In the genomic region with DNA sequence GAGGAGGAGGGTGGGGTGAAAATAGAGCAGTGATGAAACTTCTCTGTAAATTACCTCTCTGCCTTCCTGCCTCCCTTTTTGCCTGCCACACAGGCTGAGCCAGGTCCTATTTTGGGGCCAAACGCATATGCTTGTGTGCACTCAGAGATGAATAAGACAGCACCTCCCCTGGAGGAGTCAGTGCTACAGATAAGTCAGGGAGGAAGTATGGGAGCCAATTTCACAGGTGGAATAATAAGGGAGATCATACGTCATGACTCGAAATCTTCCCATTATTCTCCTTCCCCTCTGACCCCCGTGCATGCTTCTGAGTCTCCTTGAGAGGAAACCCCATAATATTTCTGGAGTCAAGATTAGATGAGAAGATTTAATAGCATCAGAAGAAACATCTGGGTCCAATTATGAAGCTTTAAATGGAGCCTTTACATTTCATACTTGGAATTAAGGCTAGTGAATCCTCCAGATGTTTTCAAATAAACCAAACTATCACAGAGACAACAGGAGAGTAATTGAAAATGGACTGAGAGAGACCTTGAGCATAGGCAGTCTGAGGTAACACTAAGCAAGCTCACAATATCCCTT, we compare ENCODE assay signal across 16 cellular contexts. TPM values are rescaled to one million over a fixed set of nuclear protein-coding genes. Genes with fewer than 3 reads are reported as not detected.
DNase-seq lines count a peak whose midpoint lies in the region; ATAC-seq, FAIRE-seq and TF ChIP-seq lines count a peak whose summit lies in the region.
"Had no signal": no experiment of that assay in that cellular context is flagged by ENCODE, and none has a peak within 500 bp of the region (broad histone marks: within the 10 kb centered on the region; RNA-seq: fewer than 3 reads in every experiment).

No MANE protein-coding gene starts in this region.

- H3K9me1 ChIP-seq in K562 (ENCODE audit: control insufficient read depth, insufficient read depth, low read length), result no peaks in the 10 kb centered on the region

- peak; percentile 19 for DNase-seq in BJ (ENCODE audit: low read depth)
- DNase-seq in MM.1S, result no peak
- peak in 1 of 4 experiments; percentile 32 for DNase-seq in K562 (ENCODE audit: extremely low read depth in 1 of 4, low spot score in 3 of 4)
- DNase-seq in fibroblast of villous mesenchyme (ENCODE audit: low read depth), result peak; percentile 26
- DNase-seq in DMS153 (lab: John Stamatoyannopoulos, UW), result no peak
- no peak for DNase-seq in hippocampal formation (lab: John Stamatoyannopoulos, UW)
- DNase-seq in activated CD8-positive, alpha-beta T cell treated with anti-CD3 and anti-CD28 coated beads, Interleukin-2, amount 10 ng/mL, durations not matched to agents 7 days and 5 days, result no peak
- DNase-seq: DMS79 treated with DMSO at 0.1 percent for 48 hours, NCI-H1105, NCI-H1694, NCI-H510A treated with DMSO at 0.1 percent for 48 hours, NCI-H774 had no signal

- peaks cover 3% of the 10 kb centered on the region for H3K27me3 Mint-ChIP-seq in activated CD8-positive, alpha-beta T cell treated with anti-CD3 and anti-CD28 coated beads, Interleukin-2, amount 10 ng/mL, durations not matched to agents 7 days and 5 days (ENCODE audit: low read depth)

- H3K36me3 ChIP-seq in BJ (ENCODE audit: control insufficient read depth, insufficient read depth, low read length), result no peaks in the 10 kb centered on the region
- no peaks in the 10 kb centered on the region for H3K36me3 ChIP-seq in MM.1S (replicated peaks; ENCODE audit: insufficient read depth, low read length)
- H3K36me3 ChIP-seq in K562 (ENCODE audit: control insufficient read depth, insufficient read depth, low read length), result no peaks in the 10 kb centered on the region
- H3K36me3 ChIP-seq: HAP-1 had no signal

- in situ Hi-C loops in K562 (cut with MboI), result no loop called here

- H3K79me2 ChIP-seq in MM.1S (ENCODE audit: low read length), result no peaks in the 10 kb centered on the region
- no peaks in the 10 kb centered on the region for H3K79me2 ChIP-seq in K562 (ENCODE audit: control insufficient read depth, insufficient read depth, low read length)

- peak; percentile 73 for ATAC-seq in K562
- no peak for ATAC-seq in activated CD8-positive, alpha-beta T cell treated with anti-CD3 and anti-CD28 coated beads, Interleukin-2, amount 10 ng/mL, durations not matched to agents 7 days and 5 days

- H3K4me1 Mint-ChIP-seq in activated CD8-positive, alpha-beta T cell treated with anti-CD3 and anti-CD28 coated beads, Interleukin-2, amount 10 ng/mL, durations not matched to agents 7 days and 5 days (ENCODE audit: low read depth), result peaks cover 23% of the 10 kb centered on the region

- TF ChIP-seq EP300 in K562 (IDR thresholded peaks at IDR 0.05; ENCODE audit: low read length), result no peak

- H3K4me2 ChIP-seq in MM.1S (ENCODE audit: low read depth, low read length), result no peak overlapping the region
- H3K4me2 ChIP-seq in K562 (ENCODE audit: insufficient read depth, low read length), result no peak overlapping the region
- H3K4me2 ChIP-seq: A549 had no signal

- POLR2A ChIA-PET in BJ (lab: Charles Lee) (interaction anchor here (0.6 kb wide), 2 partner anchors 15 to 43 kb away, joined by 3 read pairs; a partner anchor contains a TSS), K562 (lab: Yijun Ruan, JAX) (interaction anchor here (2.0 to 2.9 kb wide), 2 partner anchors 14 to 15 kb away, joined by 8 to 26 read pairs; a partner anchor contains a TSS)
- POLR2A ChIA-PET in activated CD8-positive, alpha-beta T cell treated with anti-CD3 and anti-CD28 coated beads, Interleukin-2, amount 10 ng/mL, durations not matched to agents 7 days and 5 days (lab: Charles Lee), result no interaction called here

- no peaks in the 10 kb centered on the region for H3K9me2 ChIP-seq in MM.1S (replicated peaks; ENCODE audit: insufficient read depth, low read length)

- FAIRE-seq in K562 (lab: Jason Lieb, UNC), result peak; percentile 32
- FAIRE-seq: A549, G401.6 had no signal

- H3K9me3 ChIP-seq in MM.1S (replicated peaks; ENCODE audit: insufficient read depth, low read length) (no peaks in the 10 kb centered on the region), K562 (replicated peaks; ENCODE audit: control insufficient read depth, insufficient read depth, low read depth, low read length) (no peaks in the 10 kb centered on the region)
- H3K9me3 ChIP-seq: HAP-1 had no signal

- TF ChIP-seq CTCF in BJ (IDR thresholded peaks at IDR 0.05; ENCODE audit: insufficient read depth, low read depth, low read length), result no peak
- TF ChIP-seq CTCF in MM.1S (IDR thresholded peaks at IDR 0.05; ENCODE audit: low read length), result no peak
- no peak for TF ChIP-seq CTCF in K562 (IDR thresholded peaks at IDR 0.05 in 2 of 3, conservative IDR thresholded peaks at IDR 0.05 in 1 of 3; ENCODE audit: insufficient read depth in 2 of 3, low read depth in 1 of 3, low read length in 3 of 3)
- no peak for TF ChIP-seq CTCF in fibroblast of villous mesenchyme (IDR thresholded peaks at IDR 0.05; ENCODE audit: insufficient read depth, low read depth, low read length)

- TF ChIP-seq RAD21 in K562 (CRISPR knock-in tag; conservative IDR thresholded peaks at IDR 0.05 in 1 of 2, IDR thresholded peaks at IDR 0.05 in 1 of 2), result no peak

- no peak overlapping the region for H3K4me3 ChIP-seq in BJ (ENCODE audit: low read depth, low read length)
- H3K4me3 ChIP-seq in MM.1S (ENCODE audit: low read length), result no peak overlapping the region
- H3K4me3 ChIP-seq in K562, result no peak overlapping the region
- no peak overlapping the region for H3K4me3 ChIP-seq in fibroblast of villous mesenchyme (ENCODE audit: low read depth, low read length)
- H3K4me3 ChIP-seq: A549, HAP-1 had no signal

- H4K20me1 ChIP-seq in MM.1S (ENCODE audit: insufficient read depth, low read length) (no peaks in the 10 kb centered on the region), K562 (replicated peaks; ENCODE audit: control insufficient read depth, insufficient read depth, low read length) (no peaks in the 10 kb centered on the region)

- BruUV-seq in K562 (replicated peaks; lab: Mats Ljungman, UMichigan), result no TSS peak

- H3K4me1 ChIP-seq in MM.1S (ENCODE audit: low read length), result peaks cover 14% of the 10 kb centered on the region
- peaks cover 6 to 15% of the 10 kb centered on the region in 2 experiments; a peak in 3 of 5 replicates for H3K4me1 ChIP-seq in K562 (replicated peaks in 1 of 2; ENCODE audit: control insufficient read depth in 2 of 2, insufficient read depth in 2 of 2, low read length in 2 of 2)
- H3K4me1 ChIP-seq: A549, HAP-1 had no signal

- H3K9ac ChIP-seq in MM.1S (ENCODE audit: low read length) (no peak overlapping the region), K562 (ENCODE audit: insufficient read depth in 1 of 2, low read depth in 2 of 2, low read length in 2 of 2) (peak overlapping the region in 1 of 2 experiments; percentile 54; a peak in 1 of 4 replicates)

- H3K27me3 ChIP-seq in BJ (ENCODE audit: control insufficient read depth, insufficient read depth, low read length) (peaks cover 2% of the 10 kb centered on the region; the same call in 1 of the 2 replicates), MM.1S (replicated peaks; ENCODE audit: insufficient read depth, low read length) (no peaks in the 10 kb centered on the region), K562 (ENCODE audit: control insufficient read depth in 2 of 2, insufficient read depth in 2 of 2, low read length in 2 of 2) (no peaks in the 10 kb centered on the region)

- peaks cover 10% of the 10 kb centered on the region for H3K9me3 Mint-ChIP-seq in activated CD8-positive, alpha-beta T cell treated with anti-CD3 and anti-CD28 coated beads, Interleukin-2, amount 10 ng/mL, durations not matched to agents 7 days and 5 days (ENCODE audit: insufficient read depth)

- TF ChIP-seq POLR2A in K562 (conservative IDR thresholded peaks at IDR 0.05), result no peak

- no peak overlapping the region for H3K27ac ChIP-seq in MM.1S (ENCODE audit: low read length)
- H3K27ac ChIP-seq in K562 (ENCODE audit: extremely low read depth, low read depth, low read length), result 0 out of 3 replicates have a peak overlapping the region, but pooled peaks have one; percentile 34
- H3K27ac ChIP-seq: A549 had no signal

- H3K27ac Mint-ChIP-seq in activated CD8-positive, alpha-beta T cell treated with anti-CD3 and anti-CD28 coated beads, Interleukin-2, amount 10 ng/mL, durations not matched to agents 7 days and 5 days, result no peak overlapping the region
- H3K27ac Mint-ChIP-seq: CD14-positive monocyte had no signal

- H2AFZ ChIP-seq in MM.1S (ENCODE audit: low read length) (0 out of 2 replicates have a peak overlapping the region, but pooled peaks have one; percentile 55), K562 (ENCODE audit: low read depth, low read length) (peak overlapping the region; percentile 69)

- no peaks in the 10 kb centered on the region for H3F3A ChIP-seq in MM.1S (ENCODE audit: insufficient read depth, low read length)

- CTCF ChIA-PET in BJ (lab: Yijun Ruan, JAX), result interaction anchor here (0.6 to 2.0 kb wide), 3 partner anchors 9 to 65 kb away, joined by 3 to 5 read pairs (median 4); no protein-coding TSS in a partner anchor
- CTCF ChIA-PET in K562 (lab: Yijun Ruan, JAX; ENCODE audit: low intra/inter-chr PET ratio), result no interaction called here
- CTCF ChIA-PET in activated CD8-positive, alpha-beta T cell treated with anti-CD3 and anti-CD28 coated beads, Interleukin-2, amount 10 ng/mL, durations not matched to agents 7 days and 5 days (lab: Charles Lee), result no interaction called here

- intact Hi-C loops in K562 (cut with micrococcal nuclease), result no loop called here

- peaks cover 7% of the 10 kb centered on the region for H3K36me3 Mint-ChIP-seq in activated CD8-positive, alpha-beta T cell treated with anti-CD3 and anti-CD28 coated beads, Interleukin-2, amount 10 ng/mL, durations not matched to agents 7 days and 5 days (ENCODE audit: low read depth)
- H3K36me3 Mint-ChIP-seq: CD14-positive monocyte had no signal

- no peak overlapping the region for H3K4me3 Mint-ChIP-seq in activated CD8-positive, alpha-beta T cell treated with anti-CD3 and anti-CD28 coated beads, Interleukin-2, amount 10 ng/mL, durations not matched to agents 7 days and 5 days
- H3K4me3 Mint-ChIP-seq: CD14-positive monocyte had no signal

- 11% methylated on average over 4 of the region's 4 CpGs for WGBS in K562 (ENCODE audit: insufficient coverage, low coverage, missing lambda C conversion rate)

RNA-seq across cellular contexts. Expression of a gene that starts 15.1 kb away (rescaled TPM):
- polyA plus RNA-seq in BJ (2011; rRNA removed) (23.2 and 25.3 TPM in 2 replicates), K562 (2011; rRNA removed) (56.9 and 90.6 TPM in 2 replicates), K562 (2014; fragmentation: Illumina TruSeq; extraction: Trizol) (52.6 and 68.9 TPM in 2 replicates), K562 (2014; fragmentation: Nextera tagmentation; extraction: Ambion mirVana) (10 to 100 TPM; 46.7 to 63.9 TPM), K562 (2014; rRNA removed) (34.1 and 36.1 TPM in 2 replicates)
- polyA minus RNA-seq in BJ (2011; rRNA and poly(A)+ RNA removed), result 17.2 and 30.7 TPM in 2 replicates
- 44.6 and 234 TPM in 2 replicates for total RNA-seq in K562 (2011; cell fraction: chromatin; rRNA removed; ENCODE audit: low replicate concordance)
- 17.3 and 22.4 TPM in 2 replicates for total RNA-seq in K562 (2011; cell fraction: nucleolus; rRNA removed)
- 50.5 and 58.9 TPM in 2 replicates for total RNA-seq in K562 (2011; cell fraction: nucleoplasm; rRNA removed)
- total RNA-seq in K562 (2014; rRNA removed) (38.4 and 41.9 TPM in 2 replicates), K562 (2014; rRNA removed; fragmentation: Illumina TruSeq; extraction: Trizol) (62.7 and 71.3 TPM in 2 replicates), K562 (2015; rRNA removed; fragmentation: Illumina TruSeq; extraction: Trizol) (41.8 and 45.7 TPM in 2 replicates), K562 (2021) (48.0 and 48.8 TPM in 2 replicates), fibroblast of villous mesenchyme (16.1 and 25.0 TPM in 2 replicates)
- 35.0 and 54.6 TPM in 2 replicates for polyA plus RNA-seq in K562 (2011; cell fraction: cytosol; rRNA removed)
- polyA plus RNA-seq in K562 (2011; cell fraction: nucleus; rRNA removed), result 41.3 and 55.1 TPM in 2 replicates
- 35.9 and 44.3 TPM in 2 replicates for polyA plus RNA-seq in K562 (2012)
- 78.5 and 120 TPM in 2 replicates for polyA minus RNA-seq in K562 (2011; rRNA and poly(A)+ RNA removed)
- 35.8 and 43.2 TPM in 2 replicates for polyA minus RNA-seq in K562 (2011; cell fraction: cytosol; rRNA and poly(A)+ RNA removed)
- 40.1 and 81.5 TPM in 2 replicates for polyA minus RNA-seq in K562 (2011; cell fraction: nucleus; rRNA and poly(A)+ RNA removed)
- 10 to 100 TPM; 22.3 to 24.5 TPM for total RNA-seq in activated CD8-positive, alpha-beta T cell treated with anti-CD3 and anti-CD28 coated beads, Interleukin-2, amount 10 ng/mL, durations not matched to agents 7 days and 5 days

Comparison
In these comparisons a context has a peak if more than half of its experiments do, and no peak if none do; other contexts are left out.
1. DNase-seq: peak in BJ (single experiment) and fibroblast of villous mesenchyme (single experiment); none in MM.1S (single experiment), DMS153 (single experiment), hippocampal formation (0 of 2) and activated CD8-positive, alpha-beta T cell treated with anti-CD3 and anti-CD28 coated beads, Interleukin-2, amount 10 ng/mL, durations not matched to agents 7 days and 5 days (single experiment).